ENCODE assay signal across 21 cellular contexts in the genomic region with DNA sequence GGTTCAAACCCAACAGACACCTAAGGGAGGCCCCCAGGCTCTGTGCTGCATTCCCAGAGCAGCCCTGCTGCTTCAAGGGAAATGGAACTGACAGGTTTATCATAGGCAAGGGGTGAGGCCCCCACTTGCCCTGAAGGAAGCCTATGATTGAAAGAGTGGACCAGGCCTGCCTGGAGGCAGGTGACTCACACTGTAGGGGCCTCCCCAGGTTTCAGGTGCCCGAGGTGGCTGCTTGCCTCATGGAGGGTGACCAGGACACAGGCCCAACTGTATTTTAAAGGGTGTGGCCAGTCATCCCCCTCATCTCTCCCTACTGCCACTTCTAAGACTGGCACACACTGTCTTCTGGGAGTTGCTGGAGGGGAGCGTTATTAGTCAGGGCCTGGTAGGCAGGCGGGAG.
"Had no signal": no experiment of that assay in that cellular context is flagged by ENCODE, and none has a peak within 500 bp of the region (broad histone marks: within the 10 kb centered on the region; RNA-seq: fewer than 3 reads in every experiment).

No MANE protein-coding gene starts in this region.

- ATAC-seq: activated CD8-positive, alpha-beta T cell treated with anti-CD3 and anti-CD28 coated beads, Interleukin-2, amount 10 ng/mL, durations not matched to agents 7 days and 5 days; activated naive CD8-positive, alpha-beta T cell treated with anti-CD3 and anti-CD28 coated beads, Interleukin-2, amount 50 U/mL, for 24 hours; effector memory CD8-positive, alpha-beta T cell; left cardiac atrium; lower lobe of right lung; naive thymus-derived CD8-positive, alpha-beta T cell; right lobe of liver had no signal

- H3K4me1 ChIP-seq: ascending aorta, lower lobe of right lung had no signal

- H3K4me3 ChIP-seq: ascending aorta, cardiac muscle cell, lower lobe of right lung, right lobe of liver, thoracic aorta had no signal

- H3K27me3 Mint-ChIP-seq: activated naive CD8-positive, alpha-beta T cell treated with anti-CD3 and anti-CD28 coated beads, Interleukin-2, amount 50 U/mL, for 24 hours; effector memory CD8-positive, alpha-beta T cell; naive thymus-derived CD8-positive, alpha-beta T cell; stimulated activated naive CD8-positive, alpha-beta T cell treated with anti-CD3 and anti-CD28 coated beads, Interleukin-15, Interleukin-2, amounts not matched to agents 100 ng/mL and 50 ng/mL, for 24 hours had no signal

- DNase-seq: activated CD4-positive, alpha-beta T cell treated with anti-CD3 and anti-CD28 coated beads for 4 hours; activated CD8-positive, alpha-beta memory T cell treated with anti-CD3 and anti-CD28 coated beads, Interleukin-2, amount 50 U/mL, for 48 hours; activated CD8-positive, alpha-beta T cell treated with anti-CD3 and anti-CD28 coated beads, Interleukin-2, amount 10 ng/mL, durations not matched to agents 7 days and 5 days; activated naive CD4-positive, alpha-beta T cell treated with Interleukin-2 at 50 U/mL for 16 hours; activated naive CD8-positive, alpha-beta T cell treated with anti-CD3 and anti-CD28 coated beads, Interleukin-2, amount 50 U/mL, for 24 hours; effector memory CD8-positive, alpha-beta T cell; erythroblast; hippocampal formation; left cardiac atrium; lower lobe of right lung; naive thymus-derived CD8-positive, alpha-beta T cell; right lobe of liver; stimulated activated CD4-positive, alpha-beta T cell treated with anti-CD3 and anti-CD28 coated beads, Interleukin-12 subunit alpha, Interleukin-12 subunit beta, amount 100 ng/mL, for 4 hours had no signal

- H3K27ac ChIP-seq: ascending aorta, cardiac muscle cell, lower lobe of right lung, right lobe of liver, thoracic aorta had no signal

- H3K4me3 Mint-ChIP-seq: activated CD8-positive, alpha-beta T cell treated with anti-CD3 and anti-CD28 coated beads, Interleukin-2, amount 10 ng/mL, durations not matched to agents 7 days and 5 days; activated naive CD8-positive, alpha-beta T cell treated with anti-CD3 and anti-CD28 coated beads, Interleukin-2, amount 50 U/mL, for 24 hours; activated T-helper 1 cell treated with anti-CD3 and anti-CD28 coated beads, Interleukin-12 subunit alpha, Interleukin-12 subunit beta, Interleukin-2, Interleukin-4 antibody, amounts not matched to agents 30 ng/mL and 10 ng/mL and 1 ng/mL, durations not matched to agents 14 hours and 24 hours and 36 hours; effector memory CD8-positive, alpha-beta T cell; naive thymus-derived CD8-positive, alpha-beta T cell; stimulated activated naive CD8-positive, alpha-beta T cell treated with anti-CD3 and anti-CD28 coated beads, Interleukin-15, Interleukin-2, amounts not matched to agents 100 ng/mL and 50 ng/mL, for 24 hours; T-helper 1 cell treated with Interleukin-12 subunit alpha and Interleukin-12 subunit beta and Interleukin-4 antibody, amounts not matched to agents 30 μg/mL and 1 μg/mL, for 36 hours had no signal

- H3K27ac Mint-ChIP-seq: activated CD8-positive, alpha-beta T cell treated with anti-CD3 and anti-CD28 coated beads, Interleukin-2, amount 10 ng/mL, durations not matched to agents 7 days and 5 days; activated naive CD8-positive, alpha-beta T cell treated with anti-CD3 and anti-CD28 coated beads, Interleukin-2, amount 50 U/mL, for 24 hours; activated T-helper 1 cell treated with anti-CD3 and anti-CD28 coated beads, Interleukin-12 subunit alpha, Interleukin-12 subunit beta, Interleukin-2, Interleukin-4 antibody, amounts not matched to agents 30 ng/mL and 10 ng/mL and 1 ng/mL, durations not matched to agents 14 hours and 24 hours and 36 hours; progenitor cell of endocrine pancreas; stimulated activated naive CD8-positive, alpha-beta T cell treated with anti-CD3 and anti-CD28 coated beads, Interleukin-15, Interleukin-2, amounts not matched to agents 100 ng/mL and 50 ng/mL, for 24 hours; T-helper 1 cell treated with Interleukin-12 subunit alpha and Interleukin-12 subunit beta and Interleukin-4 antibody, amounts not matched to agents 30 μg/mL and 1 μg/mL, for 36 hours had no signal

- H3K9me3 ChIP-seq: ascending aorta, lower lobe of right lung, right lobe of liver, thoracic aorta had no signal

- H3K4me1 Mint-ChIP-seq: activated naive CD8-positive, alpha-beta T cell treated with anti-CD3 and anti-CD28 coated beads, Interleukin-2, amount 50 U/mL, for 24 hours had no signal

- H3K27me3 ChIP-seq: ascending aorta, cardiac muscle cell, right lobe of liver had no signal

- H3K36me3 ChIP-seq: cardiac muscle cell, right lobe of liver, thoracic aorta had no signal

- FAIRE-seq: urothelium cell line had no signal

- H3K9me3 Mint-ChIP-seq: activated naive CD8-positive, alpha-beta T cell treated with anti-CD3 and anti-CD28 coated beads, Interleukin-2, amount 50 U/mL, for 24 hours; activated T-helper 1 cell treated with anti-CD3 and anti-CD28 coated beads, Interleukin-12 subunit alpha, Interleukin-12 subunit beta, Interleukin-2, Interleukin-4 antibody, amounts not matched to agents 30 ng/mL and 10 ng/mL and 1 ng/mL, durations not matched to agents 14 hours and 24 hours and 36 hours; effector memory CD8-positive, alpha-beta T cell; naive thymus-derived CD8-positive, alpha-beta T cell; stimulated activated naive CD8-positive, alpha-beta T cell treated with anti-CD3 and anti-CD28 coated beads, Interleukin-15, Interleukin-2, amounts not matched to agents 100 ng/mL and 50 ng/mL, for 24 hours; T-helper 1 cell treated with Interleukin-12 subunit alpha and Interleukin-12 subunit beta and Interleukin-4 antibody, amounts not matched to agents 30 μg/mL and 1 μg/mL, for 36 hours had no signal
